ENCODE assay signal across 20 cellular contexts in genomic region chr2:208686665-208687064, GRCh38.
"Had no signal": no experiment of that assay in that cellular context is flagged by ENCODE, and none has a peak within 500 bp of the region (broad histone marks: within the 10 kb centered on the region; RNA-seq: fewer than 3 reads in every experiment).

No MANE protein-coding gene starts in this region.

- H3K27ac ChIP-seq: adrenal gland, cardiac muscle cell, dorsolateral prefrontal cortex, hepatocyte, left lung, ovary, sigmoid colon, spleen, upper lobe of right lung had no signal

- H3K36me3 ChIP-seq: adrenal gland, cardiac muscle cell, left lung, ovary, sigmoid colon, spleen, upper lobe of right lung had no signal

- ATAC-seq: activated CD8-positive, alpha-beta T cell treated with anti-CD3 and anti-CD28 coated beads for 36 hours; activated T-cell treated with anti-CD3 and anti-CD28 coated beads, Interleukin-2, amount 50 U/mL, for 4 hours; left lung; mucosa of descending colon; naive thymus-derived CD4-positive, alpha-beta T cell; stimulated activated naive CD8-positive, alpha-beta T cell treated with anti-CD3 and anti-CD28 coated beads, Interleukin-15, amount 100 ng/mL, for 72 hours; upper lobe of right lung; WTC11 had no signal

- H3K4me1 ChIP-seq: adrenal gland, left lung, sigmoid colon, spleen, upper lobe of right lung had no signal

- FAIRE-seq: TTC549 had no signal

- DNase-seq: activated CD4-positive, alpha-beta T cell treated with anti-CD3 and anti-CD28 coated beads for 4 hours; activated CD8-positive, alpha-beta T cell treated with anti-CD3 and anti-CD28 coated beads for 36 hours; activated effector memory CD4-positive, alpha-beta T cell treated with Interleukin-2 at 50 U/mL for 16 hours; activated T-cell treated with anti-CD3 and anti-CD28 coated beads, Interleukin-2, amount 50 U/mL, for 4 hours; adrenal gland; dorsolateral prefrontal cortex; endodermal cell; islet precursor cell; left lung; naive thymus-derived CD4-positive, alpha-beta T cell; ovary; sigmoid colon; spleen; stimulated activated naive CD8-positive, alpha-beta T cell treated with anti-CD3 and anti-CD28 coated beads, Interleukin-15, amount 100 ng/mL, for 72 hours; upper lobe of right lung had no signal

- H3K9me3 ChIP-seq: adrenal gland, mucosa of descending colon, ovary, sigmoid colon had no signal

- H3K4me3 ChIP-seq: adrenal gland, cardiac muscle cell, dorsolateral prefrontal cortex, hepatocyte, left lung, mucosa of descending colon, ovary, sigmoid colon, spleen, upper lobe of right lung had no signal

- H3K27me3 ChIP-seq: adrenal gland, cardiac muscle cell, dorsolateral prefrontal cortex, hepatocyte, left lung, ovary, sigmoid colon, spleen, upper lobe of right lung had no signal
